In genomic region chr9:127132921-127133647, GRCh38 we compare ENCODE assay signal across 9 cellular contexts. TPM values are rescaled to one million over a fixed set of nuclear protein-coding genes. Genes with fewer than 3 reads are reported as not detected.
DNase-seq lines count a peak whose midpoint lies in the region; ATAC-seq, FAIRE-seq and TF ChIP-seq lines count a peak whose summit lies in the region.
"Had no signal": no experiment of that assay in that cellular context is flagged by ENCODE, and none has a peak within 500 bp of the region (broad histone marks: within the 10 kb centered on the region; RNA-seq: fewer than 3 reads in every experiment).

No MANE protein-coding gene starts in this region.

- no peaks in the 10 kb centered on the region for H3K79me1 ChIP-seq in H1 (ENCODE audit: low read depth, low read length)

- FAIRE-seq in H1 (lab: Jason Lieb, UNC) (peak; percentile 52), D721Med (lab: Jason Lieb, UNC) (no peak)

- POLR2A ChIA-PET in AG04449 (lab: Yijun Ruan, JAX) (interaction anchor here (0.9 to 1.6 kb wide), 3 partner anchors 10 to 53 kb away, joined by 4 to 25 read pairs (median 4); partner anchors contain the start of gene ANGPTL2), H1 (lab: Charles Lee; ENCODE audit: partially characterized antibody) (interaction anchor here (1.3 to 2.1 kb wide), 2 partner anchors 10 to 24 kb away, joined by 4 to 12 read pairs; partner anchors contain the start of gene ANGPTL2)

- H3K18ac ChIP-seq in H1 (ENCODE audit: extremely low read depth, low read length) = no peak overlapping the region; the same call in 1 of the 2 replicates

- H3K27me3 Mint-ChIP-seq in nephron (ENCODE audit: low read depth) = peaks cover 4% of the 10 kb centered on the region

- H3K4me3 ChIP-seq in AG04449 (ENCODE audit: low read depth, low read length) (peak overlapping the region; percentile 15), H1 (ENCODE audit: extremely low read depth in 1 of 4, insufficient read depth in 2 of 4, low read depth in 3 of 4, low read length in 4 of 4) (no peak overlapping the region)
- H3K4me3 ChIP-seq: SK-N-MC had no signal

- no peak overlapping the region for H2BK120ac ChIP-seq in H1 (replicated peaks; ENCODE audit: low read depth, low read length)

- peak overlapping the region in 1 of 3 experiments; percentile 4 for H3K4me3 Mint-ChIP-seq in nephron

- H3K4me2 ChIP-seq in H1 (ENCODE audit: insufficient read depth in 1 of 2, low read depth in 2 of 2, low read length in 2 of 2) = peak overlapping the region in 1 of 2 experiments; percentile 43; a peak in 1 of 4 replicates

- peak overlapping the region; percentile 68 to 91 (median 90) for H3K27ac Mint-ChIP-seq in nephron

- CTCF ChIA-PET in AG04449 (lab: Yijun Ruan, JAX) (interaction anchor here (1.0 to 2.7 kb wide), 7 partner anchors 10 to 192 kb away, joined by 3 to 12 read pairs (median 4); partner anchors contain the start of gene ANGPTL2), H1 (lab: Charles Lee; ENCODE audit: partially characterized antibody) (interaction anchor here (0.9 to 2.4 kb wide), 8 partner anchors 10 to 428 kb away, joined by 3 to 11 read pairs (median 4); no protein-coding TSS in a partner anchor)

- no peak overlapping the region for H2BK20ac ChIP-seq in H1 (ENCODE audit: low read length)

- peaks cover 0 to 3% of the 10 kb centered on the region in 2 experiments for H4K20me1 ChIP-seq in H1 (replicated peaks in 1 of 2; ENCODE audit: control insufficient read depth in 1 of 2, insufficient read depth in 2 of 2, low read length in 2 of 2)

- H2AK5ac ChIP-seq in H1 (ENCODE audit: low read depth, low read length) = no peak overlapping the region

- no peak overlapping the region for H3K56ac ChIP-seq in H1 (replicated peaks; ENCODE audit: insufficient read length, low read depth, low read length)

- H3K4me1 Mint-ChIP-seq in nephron = peaks cover 76% of the 10 kb centered on the region

- DNase-seq in AG04449 (ENCODE audit: low read depth, low spot score) (no peak), NCI-H1092 (lab: John Stamatoyannopoulos, UW) (peak; percentile 60), H1 (ENCODE audit: low read depth in 1 of 2, low spot score in 2 of 2) (peak in 1 of 2 experiments; percentile 63), D721Med (ENCODE audit: insufficient read length, low spot score) (no peak), ACHN (no peak)

- no peak overlapping the region for H3K14ac ChIP-seq in H1 (ENCODE audit: insufficient read length)

- no peaks in the 10 kb centered on the region for H3K23me2 ChIP-seq in H1 (ENCODE audit: low read depth, low read length)

- no peak overlapping the region; the same call in 1 of the 2 replicates for H4K8ac ChIP-seq in H1 (ENCODE audit: extremely low read depth, insufficient read depth, low read length)

- H4K91ac ChIP-seq in H1 (replicated peaks; ENCODE audit: insufficient read length, low read length) = no peak overlapping the region

- H4K5ac ChIP-seq in H1 (ENCODE audit: insufficient read length, low read depth, low read length) = no peak overlapping the region

- no peaks in the 10 kb centered on the region for H3K36me3 ChIP-seq in H1 (ENCODE audit: control insufficient read depth in 2 of 4, insufficient read depth in 4 of 4, low read length in 3 of 4)

- TF ChIP-seq RAD21 in H1 (IDR thresholded peaks at IDR 0.05 in 1 of 2, conservative IDR thresholded peaks at IDR 0.05 in 1 of 2; ENCODE audit: low read depth in 2 of 2, low read length in 2 of 2) = no peak

- no peak overlapping the region; a peak in 1 of 7 replicates for H3K9ac ChIP-seq in H1 (replicated peaks in 1 of 4; ENCODE audit: extremely low read depth in 1 of 4, low read depth in 3 of 4, low read length in 3 of 4)

- no peak overlapping the region for H2AFZ ChIP-seq in H1 (ENCODE audit: low read length)

- H3K23ac ChIP-seq in H1 (ENCODE audit: insufficient read length) = no peak overlapping the region

- no peak overlapping the region for H3K27ac ChIP-seq in H1 (ENCODE audit: low read depth, low read length)
- H3K27ac ChIP-seq: SK-N-MC had no signal

- no peak overlapping the region for H2BK15ac ChIP-seq in H1 (ENCODE audit: low read length)

- no peak for TF ChIP-seq POLR2A in H1 (IDR thresholded peaks at IDR 0.05; ENCODE audit: control extremely low read depth in 1 of 2, low read depth in 2 of 2, low read length in 2 of 2)

- no peaks in the 10 kb centered on the region; a peak in 2 of 7 replicates for H3K27me3 ChIP-seq in H1 (replicated peaks in 1 of 4; ENCODE audit: control insufficient read depth in 3 of 4, extremely low read depth in 1 of 4, insufficient read depth in 3 of 4, low read length in 3 of 4)

- WGBS in H1 (ENCODE audit: extremely low coverage in 1 of 2, insufficient coverage in 1 of 2, insufficient read length in 1 of 2, insufficient replicate concordance in 2 of 2, low coverage in 1 of 2, low lambda C conversion rate in 2 of 2, missing lambda C conversion rate in 1 of 2), 2 experiments = 50% methylated on average over 15 of the region's 15 CpGs; no CpG with 5 or more reads in 1 of the 2 experiments

- H3K79me2 ChIP-seq in H1 (ENCODE audit: control insufficient read depth in 1 of 2, insufficient read depth in 2 of 2, low read length in 2 of 2) = no peaks in the 10 kb centered on the region

- H3K9me3 Mint-ChIP-seq in nephron = no peaks in the 10 kb centered on the region

- ATAC-seq in GM21825 (IDR thresholded peaks at IDR 0.05; ENCODE audit: unreplicated experiment) (no peak), HG02884 (IDR thresholded peaks at IDR 0.05; ENCODE audit: unreplicated experiment) (no peak)

- no peak overlapping the region for H3K4ac ChIP-seq in H1 (replicated peaks; ENCODE audit: insufficient read length, low read depth, low read length)

- no peak for TF ChIP-seq CTCF in AG04449 (IDR thresholded peaks at IDR 0.05; ENCODE audit: insufficient read depth, low read length, missing control alignments)
- no peak for TF ChIP-seq CTCF in H1 (IDR thresholded peaks at IDR 0.05; ENCODE audit: control extremely low read depth in 1 of 3, insufficient read depth in 1 of 3, low read depth in 1 of 3, low read length in 3 of 3)
- no peak for TF ChIP-seq CTCF in nephron (IDR thresholded peaks at IDR 0.05; ENCODE audit: unreplicated experiment in 3 of 3)
- TF ChIP-seq CTCF in D721Med (IDR thresholded peaks at IDR 0.05; ENCODE audit: insufficient read depth, missing control alignments) = no peak

- H2BK5ac ChIP-seq in H1 (ENCODE audit: low read depth, low read length) = no peak overlapping the region

- no peaks in the 10 kb centered on the region for H3K36me3 Mint-ChIP-seq in nephron (ENCODE audit: low read depth)

- in situ Hi-C loops in ACHN (cut with HindIII; ENCODE audit: low pct_ligation_motif_present, low pct_unique_long_range_greater_than_20kb, low sequenced_read_pairs) = no loop called here

- no peaks in the 10 kb centered on the region for H3K9me3 ChIP-seq in H1 (ENCODE audit: insufficient read depth in 2 of 2, low read depth in 1 of 2, low read length in 1 of 2)

- TF ChIP-seq EP300 in H1 (IDR thresholded peaks at IDR 0.05; ENCODE audit: borderline replicate concordance in 1 of 2, low read depth in 2 of 2, low read length in 2 of 2) = no peak

- H2BK12ac ChIP-seq in H1 (ENCODE audit: low read depth, low read length) = no peak overlapping the region

- peaks cover 7 to 16% (median 12%) of the 10 kb centered on the region in 4 experiments for H3K4me1 ChIP-seq in H1 (replicated peaks in 1 of 4; ENCODE audit: control insufficient read depth in 3 of 4, insufficient read depth in 4 of 4, low read length in 3 of 4)

TF ChIP-seq in H1, 55 proteins besides CTCF, POLR2A, EP300 and RAD21:
- TF ChIP-seq BCL11A (IDR thresholded peaks at IDR 0.05; ENCODE audit: low read depth in 2 of 2, low read length in 2 of 2) (no peak), FOSL1 (IDR thresholded peaks at IDR 0.05; ENCODE audit: insufficient read depth, low read depth, low read length) (no peak), MAFK (IDR thresholded peaks at IDR 0.05; ENCODE audit: low read depth, low read length) (peak; percentile 18; the same call in 1 of the 2 replicates), SP2 (IDR thresholded peaks at IDR 0.05; ENCODE audit: low read length) (no peak), HDAC6 (IDR thresholded peaks at IDR 0.05; ENCODE audit: low read depth, low read length) (no peak), BRCA1 (IDR thresholded peaks at IDR 0.05; ENCODE audit: low read depth, low read length) (no peak), GABPA (IDR thresholded peaks at IDR 0.05; ENCODE audit: borderline replicate concordance, insufficient read depth, low read length) (no peak), SIX5 (IDR thresholded peaks at IDR 0.05; ENCODE audit: low read depth, low read length) (no peak), SAP30 (IDR thresholded peaks at IDR 0.05; ENCODE audit: insufficient read depth, insufficient replicate concordance, low read length) (peak; percentile 57), TAF1 (IDR thresholded peaks at IDR 0.05; ENCODE audit: low read depth, low read length) (no peak), SP4 (IDR thresholded peaks at IDR 0.05; ENCODE audit: low read length) (no peak), TCF12 (IDR thresholded peaks at IDR 0.05; ENCODE audit: low read depth, low read length) (no peak), POU5F1 (IDR thresholded peaks at IDR 0.05; ENCODE audit: low read depth, low read length) (no peak), MAX (IDR thresholded peaks at IDR 0.05) (peak; percentile 47; the same call in 1 of the 2 replicates), NRF1 (IDR thresholded peaks at IDR 0.05; ENCODE audit: low read depth, low read length) (no peak), CHD1 (IDR thresholded peaks at IDR 0.05; ENCODE audit: low read depth, low read length) (no peak), GTF2F1 (IDR thresholded peaks at IDR 0.05; ENCODE audit: borderline replicate concordance, low read depth, low read length) (no peak), SRF (IDR thresholded peaks at IDR 0.05; ENCODE audit: low read depth, low read length) (no peak), SIN3A (conservative IDR thresholded peaks at IDR 0.05 in 1 of 2, IDR thresholded peaks at IDR 0.05 in 1 of 2; ENCODE audit: low read depth in 1 of 2, low read length in 2 of 2) (peak; percentile 89 to 95; a peak in 3 of 4 replicates)

RNA-seq across cellular contexts. Expression of gene ANGPTL2, which starts 10.6 kb away (rescaled TPM):
- 10.6 and 10.7 TPM in 2 replicates for total RNA-seq in H1 (2021; fragmentation: NEBNext Ultra II Directional; extraction: Animal tissue kit (Norgen Biotek cat#: 25700))
- 5.9 and 9.0 TPM in 2 replicates for polyA plus RNA-seq in H1 (2011; rRNA removed)
- 6.6 TPM for polyA plus RNA-seq in H1 (2011; cell fraction: cytosol; rRNA removed)
- 9.4 TPM for polyA plus RNA-seq in H1 (2011; cell fraction: nucleus; rRNA removed)
- 8.3 to 10.8 TPM (median 9.8 TPM) in 4 replicates for polyA plus RNA-seq in H1 (2012, experiment 1 of 2)
- 8.0 TPM for polyA plus RNA-seq in H1 (2012, experiment 2 of 2)
- 13.4 TPM for polyA plus RNA-seq in H1 (2013, experiment 1 of 2)
- polyA plus RNA-seq in H1 (2013, experiment 2 of 2) = 17.1 TPM
- polyA minus RNA-seq in H1 (2011; rRNA and poly(A)+ RNA removed) = 6.5 and 10.3 TPM in 2 replicates
- 10.8 TPM for polyA minus RNA-seq in H1 (2011; cell fraction: cytosol; rRNA and poly(A)+ RNA removed)
- polyA minus RNA-seq in H1 (2011; cell fraction: nucleus; rRNA and poly(A)+ RNA removed) = 3.5 TPM
